21 cellular contexts compared by ENCODE assay signal in genomic region chr2:127185093-127185492, GRCh38. TPM values are rescaled to one million over a fixed set of nuclear protein-coding genes. Genes with fewer than 3 reads are reported as not detected.
A peak's percentile ranks its signal among the peaks of the same experiment; 100 is the strongest.
DNase-seq lines count a peak whose midpoint lies in the region; ATAC-seq and TF ChIP-seq lines count a peak whose summit lies in the region.
"Had no signal": no experiment of that assay in that cellular context is flagged by ENCODE, and none has a peak within 500 bp of the region (broad histone marks: within the 10 kb centered on the region; RNA-seq: fewer than 3 reads in every experiment).

No MANE protein-coding gene starts in this region.

- in situ Hi-C loops in brain microvascular endothelial cell (cut with HindIII; ENCODE audit: low pct_ligation_motif_present, low sequenced_read_pairs): no loop called here
- in situ Hi-C loops in GM13976 (cut with MboI; ENCODE audit: low sequenced_read_pairs, unreplicated experiment): no loop called here

- no peak overlapping the region for H3K4me3 ChIP-seq in brain microvascular endothelial cell (ENCODE audit: low read depth, low read length)
- H3K4me3 ChIP-seq: breast epithelium, mucosa of descending colon, ovary had no signal

- no peaks in the 10 kb centered on the region for H3K36me3 Mint-ChIP-seq in stimulated activated effector memory CD8-positive, alpha-beta T cell treated with anti-CD3 and anti-CD28 coated beads, Interleukin-12 subunit alpha, Interleukin-12 subunit beta, amount 100 ng/mL, for 72 hours

- H3K36me3 ChIP-seq in brain microvascular endothelial cell (replicated peaks): no peaks in the 10 kb centered on the region
- H3K36me3 ChIP-seq: breast epithelium, ovary had no signal

- H3K9me3 Mint-ChIP-seq in stimulated activated effector memory CD8-positive, alpha-beta T cell treated with anti-CD3 and anti-CD28 coated beads, Interleukin-12 subunit alpha, Interleukin-12 subunit beta, amount 100 ng/mL, for 72 hours: peaks cover 5% of the 10 kb centered on the region

- H3K27me3 ChIP-seq in brain microvascular endothelial cell (replicated peaks): no peaks in the 10 kb centered on the region
- H3K27me3 ChIP-seq: breast epithelium, ovary had no signal

- peak; percentile 23 to 32 for DNase-seq in activated T-cell treated with anti-CD3 and anti-CD28 coated beads, Interleukin-2, amount 50 U/mL, for 48 hours
- DNase-seq in activated T-cell treated with anti-CD3 and anti-CD28 coated beads for 4 hours (no peak), HT-29 (ENCODE audit: low spot score) (peak; percentile 26), brain microvascular endothelial cell (no peak), occipital lobe (lab: John Stamatoyannopoulos, UW) (no peak), GM13976 (ENCODE audit: low spot score) (no peak), SHP77 treated with DMSO at 0.1 percent for 48 hours (lab: John Stamatoyannopoulos, UW) (no peak)
- DNase-seq in stimulated activated effector memory CD8-positive, alpha-beta T cell treated with anti-CD3 and anti-CD28 coated beads, Interleukin-12 subunit alpha, Interleukin-12 subunit beta, amount 100 ng/mL, for 72 hours (ENCODE audit: low spot score in 2 of 2): no peak
- DNase-seq: ACHN; COR-L47; effector CD4-positive, alpha-beta T cell; hypothalamus; left cardiac atrium; mucosa of descending colon; NCI-H345; ovary; SIG-M5; stimulated activated naive CD4-positive, alpha-beta T cell had no signal

- ATAC-seq in stimulated activated effector memory CD8-positive, alpha-beta T cell treated with anti-CD3 and anti-CD28 coated beads, Interleukin-12 subunit alpha, Interleukin-12 subunit beta, amount 100 ng/mL, for 72 hours: peak; percentile 60
- ATAC-seq: left cardiac atrium, mucosa of descending colon had no signal

- TF ChIP-seq CTCF in brain microvascular endothelial cell (IDR thresholded peaks at IDR 0.05; ENCODE audit: low read depth, low read length, missing control alignments) (peak; percentile 21), GM13976 (IDR thresholded peaks at IDR 0.05; ENCODE audit: borderline replicate concordance, control extremely low read depth, extremely low read depth, insufficient read depth, missing control alignments) (no peak)

- H3K27ac ChIP-seq in brain microvascular endothelial cell: no peak overlapping the region
- H3K27ac ChIP-seq: breast epithelium, KMS-11, ovary had no signal

- H3K4me3 Mint-ChIP-seq in stimulated activated effector memory CD8-positive, alpha-beta T cell treated with anti-CD3 and anti-CD28 coated beads, Interleukin-12 subunit alpha, Interleukin-12 subunit beta, amount 100 ng/mL, for 72 hours: no peak overlapping the region
- H3K4me3 Mint-ChIP-seq: activated naive CD4-positive, alpha-beta T cell treated with anti-CD3 and anti-CD28 coated beads, Interleukin-2, amount 50 U/mL, for 24 hours had no signal

- no peak overlapping the region for H3K27ac Mint-ChIP-seq in stimulated activated effector memory CD8-positive, alpha-beta T cell treated with anti-CD3 and anti-CD28 coated beads, Interleukin-12 subunit alpha, Interleukin-12 subunit beta, amount 100 ng/mL, for 72 hours
- H3K27ac Mint-ChIP-seq: activated naive CD4-positive, alpha-beta T cell treated with anti-CD3 and anti-CD28 coated beads, Interleukin-2, amount 50 U/mL, for 24 hours had no signal

- peaks cover 7% of the 10 kb centered on the region for H3K4me1 Mint-ChIP-seq in stimulated activated effector memory CD8-positive, alpha-beta T cell treated with anti-CD3 and anti-CD28 coated beads, Interleukin-12 subunit alpha, Interleukin-12 subunit beta, amount 100 ng/mL, for 72 hours

RNA-seq across cellular contexts. Expression of gene CYP27C1, which starts 35.0 kb away (rescaled TPM):
- not detected in 2 replicates for total RNA-seq in HT-29 (2014; rRNA removed; shearing (Covaris generic))
- total RNA-seq in occipital lobe: 2.2 TPM

Comparison
In these comparisons a context has a peak if more than half of its experiments do, and no peak if none do; other contexts are left out.
1. DNase-seq: peak in activated T-cell treated with anti-CD3 and anti-CD28 coated beads, Interleukin-2, amount 50 U/mL, for 48 hours (2 of 2) and HT-29 (single experiment); none in activated T-cell treated with anti-CD3 and anti-CD28 coated beads for 4 hours (single experiment), brain microvascular endothelial cell (single experiment), stimulated activated effector memory CD8-positive, alpha-beta T cell treated with anti-CD3 and anti-CD28 coated beads, Interleukin-12 subunit alpha, Interleukin-12 subunit beta, amount 100 ng/mL, for 72 hours (0 of 2), occipital lobe (single experiment), GM13976 (single experiment) and SHP77 treated with DMSO at 0.1 percent for 48 hours (single experiment).